In the genomic region with DNA sequence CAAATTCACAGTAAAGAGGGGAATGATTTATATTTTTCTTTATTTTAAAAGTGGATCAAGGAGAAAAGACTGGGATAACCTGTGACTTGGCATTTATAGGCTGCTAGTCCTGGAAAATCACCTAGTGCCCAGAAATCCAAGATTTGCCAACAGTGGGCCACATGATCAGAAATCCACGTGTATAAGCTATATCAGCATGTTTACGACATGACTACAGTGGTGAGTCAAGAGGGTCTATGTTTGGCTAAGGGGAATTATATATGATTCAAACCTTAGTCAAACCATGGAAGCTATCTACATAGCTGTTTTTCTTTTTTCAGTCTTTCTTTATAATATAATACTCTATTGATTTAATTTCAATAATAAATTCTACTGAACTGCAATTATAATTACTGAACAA, we compare ENCODE assay signal across 20 cellular contexts. TPM values are rescaled to one million over a fixed set of nuclear protein-coding genes. Genes with fewer than 3 reads are reported as not detected.
DNase-seq lines count a peak whose midpoint lies in the region; ATAC-seq and TF ChIP-seq lines count a peak whose summit lies in the region.
"Had no signal": no experiment of that assay in that cellular context is flagged by ENCODE, and none has a peak within 500 bp of the region (broad histone marks: within the 10 kb centered on the region; RNA-seq: fewer than 3 reads in every experiment).

No MANE protein-coding gene starts in this region.

- TF ChIP-seq POLR2A in lower leg skin (IDR thresholded peaks at IDR 0.05), result no peak

- no peaks in the 10 kb centered on the region for H3K9me3 ChIP-seq in osteoblast (ENCODE audit: low read depth, low read length)
- H3K9me3 ChIP-seq: esophagus muscularis mucosa, Peyer's patch had no signal

- TF ChIP-seq CTCF in choroid plexus epithelial cell (conservative IDR thresholded peaks at IDR 0.05; ENCODE audit: low read depth, low read length) (no peak), osteoblast (IDR thresholded peaks at IDR 0.05; ENCODE audit: extremely low read depth, low read depth, low read length) (no peak), lower leg skin (IDR thresholded peaks at IDR 0.05) (no peak)

- no peaks in the 10 kb centered on the region for H3K36me3 ChIP-seq in osteoblast (ENCODE audit: insufficient read depth, low read length)
- H3K36me3 ChIP-seq: Peyer's patch had no signal

- no peaks in the 10 kb centered on the region for H4K20me1 ChIP-seq in osteoblast (ENCODE audit: insufficient read depth, low read length)

- WGBS in lower leg skin, 2 donors, result 63 to 70% methylated on average over 2 of the region's 2 CpGs

- intact Hi-C loops in lower leg skin (cut with DNase I; ENCODE audit: low total_unique reads), result no loop called here

- peak overlapping the region; percentile 70 for H3K27ac ChIP-seq in osteoblast (ENCODE audit: low read depth, low read length)
- H3K27ac ChIP-seq: C4-2B, coronary artery, esophagus muscularis mucosa, Peyer's patch had no signal

- ATAC-seq in HG03469 (IDR thresholded peaks at IDR 0.05; ENCODE audit: unreplicated experiment), result no peak

- H3K4me2 ChIP-seq in osteoblast (ENCODE audit: insufficient read depth, low read length), result no peak overlapping the region

- H3K27me3 ChIP-seq in osteoblast (ENCODE audit: insufficient read depth, low read length), result no peaks in the 10 kb centered on the region
- H3K27me3 ChIP-seq: esophagus muscularis mucosa, Peyer's patch had no signal

- H3K4me3 ChIP-seq in choroid plexus epithelial cell (ENCODE audit: low read depth, low read length), result no peak overlapping the region
- no peak overlapping the region for H3K4me3 ChIP-seq in osteoblast (ENCODE audit: insufficient read depth, low read length)
- H3K4me3 ChIP-seq in lower leg skin (ENCODE audit: low read depth, poor library complexity, severe bottlenecking), result no peak overlapping the region
- H3K4me3 ChIP-seq: coronary artery, esophagus muscularis mucosa, GM12878, Peyer's patch had no signal

- peak; percentile 13 for DNase-seq in AG20443 (ENCODE audit: low spot score)
- peak; percentile 33 for DNase-seq in NCI-H226
- DNase-seq in choroid plexus epithelial cell (ENCODE audit: low read depth), result peak; percentile 60
- peak; percentile 73 for DNase-seq in osteoblast (ENCODE audit: insufficient read length, low spot score, missing footprints)
- no peak for DNase-seq in NCI-H526 (lab: John Stamatoyannopoulos, UW)
- no peak for DNase-seq in medulla oblongata (ENCODE audit: extremely low spot score)
- DNase-seq in lower leg skin (ENCODE audit: low spot score in 2 of 2), result no peak
- DNase-seq: activated CD4-positive, CD25-positive, alpha-beta regulatory T cell treated with anti-CD3 and anti-CD28 coated beads, Interleukin-2, amount 50 U/mL, for 72 hours; activated T-cell treated with anti-CD3 and anti-CD28 coated beads for 4 hours; NCI-H2029 treated with DMSO at 0.1 percent for 48 hours; NCI-H526 treated with DMSO at 0.1 percent for 48 hours; Peyer's patch; stimulated activated naive CD4-positive, alpha-beta T cell treated with Interleukin-2 at 50 U/mL for 16 hours; T-helper 2 cell had no signal

- H2AFZ ChIP-seq in osteoblast (ENCODE audit: low read length), result no peak overlapping the region

- no peaks in the 10 kb centered on the region for H3K79me2 ChIP-seq in osteoblast (ENCODE audit: insufficient read depth, low read length)

- peaks cover 9% of the 10 kb centered on the region for H3K4me1 ChIP-seq in osteoblast (ENCODE audit: insufficient read depth, low read length)
- H3K4me1 ChIP-seq: Peyer's patch had no signal

RNA-seq across cellular contexts. Expression of a gene that starts 14.3 kb away (rescaled TPM):
- total RNA-seq in osteoblast (6.8 and 8.3 TPM in 2 replicates), lower leg skin (1 to 10 TPM; 1.0 to 3.8 (median 2.8) TPM)
- total RNA-seq: Daoy had no signal

Comparison
In these comparisons a context has a peak if more than half of its experiments do, and no peak if none do; other contexts are left out.
1. DNase-seq: peak in AG20443 (single experiment), NCI-H226 (single experiment), choroid plexus epithelial cell (single experiment) and osteoblast (single experiment); none in NCI-H526 (0 of 2), medulla oblongata (single experiment) and lower leg skin (0 of 2).